ENCODE assay signal across 15 cellular contexts in genomic region chr20:32893263-32893877, GRCh38. TPM values are rescaled to one million over a fixed set of nuclear protein-coding genes. Genes with fewer than 3 reads are reported as not detected.
"Had no signal": no experiment of that assay in that cellular context is flagged by ENCODE, and none has a peak within 500 bp of the region (broad histone marks: within the 10 kb centered on the region; RNA-seq: fewer than 3 reads in every experiment).

No MANE protein-coding gene starts in this region.

- H3K9ac ChIP-seq: SK-N-SH had no signal

- DNase-seq: activated CD4-positive, alpha-beta T cell treated with anti-CD3 and anti-CD28 coated beads, Interleukin-2, amount 50 U/mL, for 1 hour; activated gamma-delta T cell; activated naive CD8-positive, alpha-beta T cell treated with anti-CD3 and anti-CD28 coated beads for 36 hours; activated T-cell treated with anti-CD3 and anti-CD28 coated beads for 4 hours; MM.1S; NCI-H1105; NCI-H1436 treated with DMSO at 0.1 percent for 48 hours; NCI-H187; NCI-H2081; NCI-H510A treated with DMSO at 0.1 percent for 48 hours; NK-92 treated with Interleukin-12 subunit alpha and Interleukin-12 subunit beta, amount 100 ng/mL, for 24 hours had no signal

- H3K9me2 ChIP-seq: SK-N-SH had no signal

- H3K4me2 ChIP-seq: SK-N-SH had no signal

- H3K27ac ChIP-seq: brain microvascular endothelial cell, VCaP had no signal

- H3K9me3 ChIP-seq: SK-N-SH had no signal

- H3K36me3 ChIP-seq: brain microvascular endothelial cell had no signal

- H3K27me3 ChIP-seq: brain microvascular endothelial cell had no signal

RNA-seq across cellular contexts. Expression of gene EFCAB8, which starts 34.6 kb away (rescaled TPM):
- total RNA-seq: cardiac septum had no signal
